ENCODE assay signal across 8 cellular contexts in genomic region chr17:41648411-41649195, GRCh38. TPM values are rescaled to one million over a fixed set of nuclear protein-coding genes. Genes with fewer than 3 reads are reported as not detected.
DNase-seq lines count a peak whose midpoint lies in the region; ATAC-seq and TF ChIP-seq lines count a peak whose summit lies in the region.

No MANE protein-coding gene starts in this region.

- POLR2A ChIA-PET in IMR-90 (lab: Charles Lee; ENCODE audit: unreplicated experiment) = interaction anchor here (0.5 to 0.8 kb wide), 3 partner anchors 98 to 762 kb away, joined by 4 to 22 read pairs (median 13); no protein-coding TSS in a partner anchor
- POLR2A ChIA-PET in OCI-LY7 (lab: Charles Lee) = interaction anchor here (0.7 to 1.0 kb wide), 4 partner anchors 17 to 1019 kb away, joined by 3 to 7 read pairs (median 4); no protein-coding TSS in a partner anchor

- peak overlapping the region; percentile 92 for H4K91ac ChIP-seq in IMR-90 (ENCODE audit: insufficient read depth, low read depth, low read length)

- peak overlapping the region; percentile 75 for H2BK5ac ChIP-seq in IMR-90 (ENCODE audit: low read depth, low read length, poor library complexity, severe bottlenecking)

- H4K5ac ChIP-seq in IMR-90 (ENCODE audit: low read depth, low read length) = peak overlapping the region; percentile 100

- H3K4ac ChIP-seq in IMR-90 (ENCODE audit: low read depth, low read length) = peak overlapping the region; percentile 97

- H3K27me3 ChIP-seq in GM06990 (replicated peaks; ENCODE audit: control insufficient read depth, insufficient read depth, low read length) (0 out of 2 replicates have a peak, but pooled peaks cover 1% of the 10 kb centered on the region), IMR-90 (ENCODE audit: control insufficient read depth, insufficient read depth, low read length) (no peaks in the 10 kb centered on the region; the same call in 1 of the 2 replicates), esophagus (ENCODE audit: control insufficient read depth in 1 of 2, insufficient read depth in 2 of 2, low read length in 2 of 2) (no peaks in the 10 kb centered on the region), mucosa of stomach (ENCODE audit: control insufficient read depth, insufficient read depth, low read length) (no peaks in the 10 kb centered on the region)

- H3K79me1 ChIP-seq in IMR-90 (ENCODE audit: low read depth in 1 of 2, low read length in 2 of 2) = no peaks in the 10 kb centered on the region

- dilution Hi-C loops in IMR-90 (cut with HindIII; ENCODE audit: low sequenced_read_pairs, unreplicated experiment) = no loop called here

- H3K18ac ChIP-seq in IMR-90 (ENCODE audit: low read depth, low read length) = peak overlapping the region; percentile 97

- H3K4me3 ChIP-seq in GM06990 (replicated peaks; ENCODE audit: low read depth, low read length) (no peak overlapping the region), IMR-90 (ENCODE audit: insufficient read depth, low read depth, low read length) (0 out of 2 replicates have a peak overlapping the region, but pooled peaks have one; percentile 9), OCI-LY7 (ENCODE audit: low read depth, low read length, poor library complexity, severe bottlenecking) (peak overlapping the region; percentile 60), esophagus (ENCODE audit: low read depth in 1 of 2, low read length in 2 of 2) (peak overlapping the region; percentile 12 to 15), mucosa of stomach (ENCODE audit: low read length) (peak overlapping the region; percentile 7)

- peak; percentile 93 for TF ChIP-seq CTCF in GM06990 (IDR thresholded peaks at IDR 0.05; ENCODE audit: insufficient read depth, low read length, poor library complexity, severe bottlenecking)
- peak; percentile 84 for TF ChIP-seq CTCF in IMR-90 (conservative IDR thresholded peaks at IDR 0.05; ENCODE audit: low read depth, low read length)
- peak; percentile 90 for TF ChIP-seq CTCF in OCI-LY7 (conservative IDR thresholded peaks at IDR 0.05; ENCODE audit: low read length)

- H3K36me3 ChIP-seq in GM06990 (ENCODE audit: control insufficient read depth, insufficient read depth, low read length) = no peaks in the 10 kb centered on the region
- no peaks in the 10 kb centered on the region for H3K36me3 ChIP-seq in IMR-90 (ENCODE audit: control insufficient read depth, insufficient read depth, low read length)
- H3K36me3 ChIP-seq in OCI-LY7 (ENCODE audit: insufficient read depth, low read length) = no peaks in the 10 kb centered on the region
- no peaks in the 10 kb centered on the region for H3K36me3 ChIP-seq in esophagus (ENCODE audit: control insufficient read depth in 2 of 2, insufficient read depth in 2 of 2, low read length in 1 of 2)
- H3K36me3 ChIP-seq in mucosa of stomach (ENCODE audit: control insufficient read depth, insufficient read depth, low read length) = no peaks in the 10 kb centered on the region

- TF ChIP-seq POLR2A in IMR-90 (IDR thresholded peaks at IDR 0.05; ENCODE audit: low read depth, low read length) = no peak

- peak overlapping the region; percentile 94 for H3K4me2 ChIP-seq in IMR-90 (ENCODE audit: low read depth, low read length)
- H3K4me2 ChIP-seq in OCI-LY7 (ENCODE audit: low read length) = peak overlapping the region; percentile 83

- H2AFZ ChIP-seq in IMR-90 (replicated peaks; ENCODE audit: low read length, poor library complexity) (peak overlapping the region; percentile 99), OCI-LY7 (ENCODE audit: low read length) (peak overlapping the region; percentile 89)

- peak overlapping the region; percentile 74 to 99 for H4K8ac ChIP-seq in IMR-90 (ENCODE audit: low read depth in 2 of 2, low read length in 2 of 2)

- in situ Hi-C loops in IMR-90 (cut with MboI; ENCODE audit: low sequenced_read_pairs) = no loop called here

- WGBS in IMR-90 (ENCODE audit: extremely low coverage in 2 of 2, insufficient read length in 1 of 2), 2 experiments = 1% methylated on average over 26 of the region's 39 CpGs; no CpG with 5 or more reads in 1 of the 2 experiments
- 4 to 5% methylated on average over 39 of the region's 39 CpGs for WGBS in esophagus, 2 donors

- peak overlapping the region; percentile 79 for H3K27ac ChIP-seq in IMR-90 (ENCODE audit: insufficient read depth, low read length)
- H3K27ac ChIP-seq in OCI-LY7 (ENCODE audit: low read depth, low read length, poor library complexity, severe bottlenecking) = no peak overlapping the region
- H3K27ac ChIP-seq in esophagus (ENCODE audit: low read depth in 2 of 2, low read length in 1 of 2) = peak overlapping the region; percentile 68 to 90

- peaks cover 12% of the 10 kb centered on the region for H3K9me1 ChIP-seq in IMR-90 (ENCODE audit: insufficient read depth, low read length)

- CTCF ChIA-PET in IMR-90 (lab: Yijun Ruan, JAX) (interaction anchor here (0.6 to 3.8 kb wide), 18 partner anchors 12 to 1033 kb away, joined by 3 to 36 read pairs (median 4); no protein-coding TSS in a partner anchor), OCI-LY7 (lab: Charles Lee; ENCODE audit: unreplicated experiment) (interaction anchor here (0.6 to 2.9 kb wide), 11 partner anchors 9 to 1001 kb away, joined by 3 to 26 read pairs (median 5); partner anchors contain the start of gene SMARCE1)

- H2BK120ac ChIP-seq in IMR-90 (ENCODE audit: low read depth, low read length) = peak overlapping the region; percentile 98

- peak overlapping the region; percentile 70; the same call in 1 of the 2 replicates for H3K56ac ChIP-seq in IMR-90 (ENCODE audit: extremely low read depth, insufficient read depth, low read length)

- DNase-seq in GM06990 (ENCODE audit: extremely low read depth, insufficient read length) (peak; percentile 72), IMR-90 (peak; percentile 77), OCI-LY7 (ENCODE audit: low spot score) (peak; percentile 88), HPDE6-E6E7 (ENCODE audit: extremely low spot score) (no peak)
- DNase-seq in activated T-cell treated with anti-CD3 and anti-CD28 coated beads, Interleukin-2, amount 50 U/mL, for 1 hour = peak; percentile 90
- peak; percentile 76 for DNase-seq in stimulated activated CD8-positive, alpha-beta memory T cell treated with anti-CD3 and anti-CD28 coated beads, Interleukin-4, amount 100 ng/mL, for 24 hours (ENCODE audit: low read depth)

- H3K9me3 ChIP-seq in IMR-90 (ENCODE audit: control insufficient read depth, insufficient read depth, low read length) (no peaks in the 10 kb centered on the region), OCI-LY7 (ENCODE audit: low read length) (no peaks in the 10 kb centered on the region), esophagus (ENCODE audit: control insufficient read depth in 2 of 2, insufficient read depth in 1 of 2, low read depth in 1 of 2, low read length in 1 of 2) (no peaks in the 10 kb centered on the region), mucosa of stomach (ENCODE audit: control insufficient read depth, low read length) (no peaks in the 10 kb centered on the region)

- H3K9me2 ChIP-seq in OCI-LY7 (ENCODE audit: insufficient read depth, low read length) = no peaks in the 10 kb centered on the region

- H3K9ac ChIP-seq in IMR-90 (ENCODE audit: low read depth, low read length) = peak overlapping the region; percentile 93
- peak overlapping the region; percentile 35 for H3K9ac ChIP-seq in mucosa of stomach (ENCODE audit: low read length)

- peak overlapping the region; percentile 99 for H3K14ac ChIP-seq in IMR-90 (replicated peaks; ENCODE audit: low read depth, low read length)

- TF ChIP-seq RAD21 in IMR-90 (IDR thresholded peaks at IDR 0.05; ENCODE audit: low read length) = peak; percentile 57

- ATAC-seq in IMR-90 (ENCODE audit: low read depth) = peak; percentile 92

- BruUV-seq in IMR-90 (replicated peaks; lab: Mats Ljungman, UMichigan) (no TSS peak), OCI-LY7 (replicated peaks; lab: Mats Ljungman, UMichigan) (no TSS peak)

- H2AK9ac ChIP-seq in IMR-90 (replicated peaks; ENCODE audit: low read depth, low read length, poor library complexity) = peak overlapping the region; percentile 68

- no peaks in the 10 kb centered on the region for H3K79me2 ChIP-seq in OCI-LY7 (ENCODE audit: insufficient read depth, low read depth, low read length)

- H4K20me1 ChIP-seq in IMR-90 (ENCODE audit: insufficient read depth, low read length) (no peaks in the 10 kb centered on the region), OCI-LY7 (ENCODE audit: insufficient read depth, low read length) (no peaks in the 10 kb centered on the region)

- H3K4me1 ChIP-seq in IMR-90 (ENCODE audit: control insufficient read depth, insufficient read depth, low read length) (peaks cover 14% of the 10 kb centered on the region), OCI-LY7 (ENCODE audit: insufficient read depth, low read length, poor library complexity, severe bottlenecking) (peaks cover 10% of the 10 kb centered on the region), esophagus (ENCODE audit: control insufficient read depth in 2 of 2, insufficient read depth in 2 of 2, low read length in 1 of 2) (peaks cover 7 to 39% of the 10 kb centered on the region in 2 donors), mucosa of stomach (ENCODE audit: control insufficient read depth, insufficient read depth, low read length) (peaks cover 70% of the 10 kb centered on the region)

- peak overlapping the region; percentile 78; the same call in 1 of the 2 replicates for H2AK5ac ChIP-seq in IMR-90 (ENCODE audit: low read depth, low read length)

- intact Hi-C loops in IMR-90 (cut with micrococcal nuclease) = loop anchor here (1.0 to 5.0 kb wide), 6 partner anchors 99 to 846 kb away; partner anchors contain the start of gene KRTAP2-3
- intact Hi-C loops in OCI-LY7 (cut with micrococcal nuclease; ENCODE audit: unreplicated experiment) = loop anchor here (1.0 to 5.0 kb wide), 5 partner anchors 14 to 741 kb away; no protein-coding TSS in a partner anchor

- peak overlapping the region; percentile 85; the same call in 2 of the 3 replicates for H2BK15ac ChIP-seq in IMR-90 (ENCODE audit: low read depth, low read length)

- H3K23ac ChIP-seq in IMR-90 (ENCODE audit: low read depth, low read length) = peak overlapping the region; percentile 99; the same call in 1 of the 2 replicates

- H2BK20ac ChIP-seq in IMR-90 (ENCODE audit: low read depth, low read length) = peak overlapping the region; percentile 97

RNA-seq across cellular contexts. Expression of gene KRT17, which starts 24.2 kb away (rescaled TPM):
- total RNA-seq in IMR-90 (2012; rRNA removed) (2.5 TPM in 2 replicates), OCI-LY7 (2022) (0.70 and 2.1 TPM in 2 replicates)
- polyA plus RNA-seq in IMR-90 (2012; rRNA removed) (4.6 and 5.3 TPM in 2 replicates), esophagus (100 to 1,000 TPM in 1 of 2 donors, 10 to 100 TPM in 1; 92.9 to 191 TPM)
- polyA plus RNA-seq in IMR-90 (2012; cell fraction: cytosol; rRNA removed) = 5.6 and 6.7 TPM in 2 replicates
- polyA plus RNA-seq in IMR-90 (2012; cell fraction: nucleus; rRNA removed; ENCODE audit: low replicate concordance) = 1.6 and 2.2 TPM in 2 replicates
- total RNA-seq in OCI-LY7 (2014; rRNA removed; shearing (Covaris generic)) = not detected in 2 replicates

RNA-seq across cellular contexts. Expression of gene KRT16, which starts 36.0 kb away (rescaled TPM):
- total RNA-seq in IMR-90 (2012; rRNA removed) = not detected in 2 replicates
- not detected in 2 replicates for polyA plus RNA-seq in IMR-90 (2012; rRNA removed)
- polyA plus RNA-seq in IMR-90 (2012; cell fraction: cytosol; rRNA removed) = not detected in 2 replicates
- 0.09 TPM in 1 of 2 replicates, not detected in the other for polyA plus RNA-seq in IMR-90 (2012; cell fraction: nucleus; rRNA removed; ENCODE audit: low replicate concordance)
- not detected in 2 replicates for total RNA-seq in OCI-LY7 (2014; rRNA removed; shearing (Covaris generic))
- total RNA-seq in OCI-LY7 (2022) = not detected in 2 replicates
- 100 to 1,000 TPM; 413 to 534 TPM for polyA plus RNA-seq in esophagus

RNA-seq across cellular contexts. Expression of gene EIF1, which starts 40.1 kb away (rescaled TPM):
- total RNA-seq in IMR-90 (2012; rRNA removed) (89.4 and 102 TPM in 2 replicates), OCI-LY7 (2022) (659 and 705 TPM in 2 replicates)
- polyA plus RNA-seq in IMR-90 (2012; rRNA removed) (381 and 388 TPM in 2 replicates), esophagus (100 to 1,000 TPM; 342 to 553 TPM)
- 195 and 266 TPM in 2 replicates for polyA plus RNA-seq in IMR-90 (2012; cell fraction: cytosol; rRNA removed)
- polyA plus RNA-seq in IMR-90 (2012; cell fraction: nucleus; rRNA removed; ENCODE audit: low replicate concordance) = 262 and 802 TPM in 2 replicates
- total RNA-seq in OCI-LY7 (2014; rRNA removed; shearing (Covaris generic)) = 123 and 145 TPM in 2 replicates
